ENCODE assay signal across 33 cellular contexts in the genomic region with DNA sequence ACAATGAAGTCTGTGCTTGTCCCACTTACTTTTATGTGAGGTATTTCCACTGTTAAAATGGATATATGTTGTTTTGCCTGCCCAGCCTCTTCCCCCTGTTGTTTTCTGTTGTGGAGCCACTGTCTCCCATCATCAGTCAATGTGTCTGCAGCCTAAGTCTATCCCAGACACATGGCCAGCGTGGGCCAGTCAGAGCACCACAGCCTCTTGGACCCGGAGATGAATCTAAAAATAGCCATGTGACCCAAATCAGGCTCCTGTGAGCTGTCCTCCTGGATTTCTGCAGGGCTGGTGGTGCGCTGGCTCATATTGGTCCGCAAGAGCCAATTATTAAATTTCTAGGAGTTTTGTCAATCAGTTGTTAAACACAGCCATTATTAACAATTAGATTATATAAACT. TPM values are rescaled to one million over a fixed set of nuclear protein-coding genes. Genes with fewer than 3 reads are reported as not detected.
"Had no signal": no experiment of that assay in that cellular context is flagged by ENCODE, and none has a peak within 500 bp of the region (broad histone marks: within the 10 kb centered on the region; RNA-seq: fewer than 3 reads in every experiment).

No MANE protein-coding gene starts in this region.

- ATAC-seq: activated CD8-positive, alpha-beta T cell treated with anti-CD3 and anti-CD28 coated beads for 36 hours; activated naive CD4-positive, alpha-beta T cell treated with anti-CD3 and anti-CD28 coated beads, Interleukin-2, amount 50 U/mL, for 72 hours; activated T-cell treated with anti-CD3 and anti-CD28 coated beads, Interleukin-2, amount 50 U/mL, for 4 hours; activated T-cell treated with anti-CD3 and anti-CD28 coated beads, Interleukin-2, amount 50 U/mL, for 72 hours; activated T-helper 17 cell treated with anti-CD3 and anti-CD28 coated beads, Interleukin-2, amount 50 U/mL, for 72 hours; body of pancreas had no signal

- DNase-seq: activated B cell treated with CpG ODN at 0.5 μM for 24 hours; activated CD4-positive, alpha-beta memory T cell treated with anti-CD3 and anti-CD28 coated beads for 36 hours; activated CD4-positive, alpha-beta T cell treated with anti-CD3 and anti-CD28 coated beads for 4 hours; activated CD4-positive, alpha-beta T cell treated with anti-CD3 and anti-CD28 coated beads, Interleukin-2, amount 10 ng/mL, durations not matched to agents 24 days and 14 days; activated CD4-positive, alpha-beta T cell treated with anti-CD3 and anti-CD28 coated beads, Interleukin-2, amount 50 U/mL, for 1 hour; activated CD4-positive, alpha-beta T cell treated with anti-CD3 and anti-CD28 coated beads, Interleukin-2, amount 50 U/mL, for 4 hours; activated CD4-positive, CD25-positive, alpha-beta regulatory T cell treated with anti-CD3 and anti-CD28 coated beads, Interleukin-2, amount 50 U/mL, for 72 hours; activated CD8-positive, alpha-beta memory T cell treated with anti-CD3 and anti-CD28 coated beads, Interleukin-2, amount 50 U/mL, for 4 hours; activated CD8-positive, alpha-beta T cell treated with anti-CD3 and anti-CD28 coated beads for 36 hours; activated effector memory CD4-positive, alpha-beta T cell treated with anti-CD3 and anti-CD28 coated beads, Interleukin-2, amount 50 U/mL, for 16 hours; activated gamma-delta T cell treated with Interleukin-2 at 50 U/mL for 16 hours; activated naive CD4-positive, alpha-beta T cell; activated naive CD4-positive, alpha-beta T cell treated with anti-CD3 and anti-CD28 coated beads for 36 hours; activated naive CD4-positive, alpha-beta T cell treated with anti-CD3 and anti-CD28 coated beads, Interleukin-2, amount 50 U/mL, for 16 hours; activated naive CD8-positive, alpha-beta T cell treated with anti-CD3 and anti-CD28 coated beads for 36 hours; activated T-cell treated with anti-CD3 and anti-CD28 coated beads for 4 hours; activated T-cell treated with anti-CD3 and anti-CD28 coated beads, Interleukin-2, amount 50 U/mL, for 1 hour; activated T-cell treated with anti-CD3 and anti-CD28 coated beads, Interleukin-2, amount 50 U/mL, for 4 hours; activated T-cell treated with anti-CD3 and anti-CD28 coated beads, Interleukin-2, amount 50 U/mL, for 72 hours; adrenal gland; amniotic stem cell; aorta; body of pancreas; brain microvascular endothelial cell; central memory CD4-positive, alpha-beta T cell; T-helper 1 cell; T-helper 2 cell; T-helper 9 cell had no signal

- H3K4me1 ChIP-seq: adrenal gland, body of pancreas, breast epithelium had no signal

- H3K4me3 ChIP-seq: adrenal gland, body of pancreas, breast epithelium had no signal

- H3K27me3 ChIP-seq: adrenal gland, body of pancreas, brain microvascular endothelial cell, breast epithelium had no signal

- H3K27ac ChIP-seq: adrenal gland, body of pancreas, brain microvascular endothelial cell, breast epithelium, VCaP had no signal

- H3K9me3 ChIP-seq: adrenal gland, body of pancreas, breast epithelium had no signal

- H3K36me3 ChIP-seq: adrenal gland, brain microvascular endothelial cell, breast epithelium had no signal

RNA-seq across cellular contexts. Expression of gene PRICKLE1, which starts 44.0 kb away (rescaled TPM):
- total RNA-seq: activated CD4-positive, alpha-beta memory T cell treated with anti-CD3 and anti-CD28 coated beads for 36 hours; activated CD8-positive, alpha-beta memory T cell treated with anti-CD3 and anti-CD28 coated beads for 36 hours; activated CD8-positive, alpha-beta T cell treated with anti-CD3 and anti-CD28 coated beads for 36 hours; activated naive CD4-positive, alpha-beta T cell treated with anti-CD3 and anti-CD28 coated beads for 36 hours; activated naive CD4-positive, alpha-beta T cell treated with anti-CD3 and anti-CD28 coated beads, Interleukin-2, amount 50 U/mL, for 72 hours; activated T-cell treated with anti-CD3 and anti-CD28 coated beads, Interleukin-2, amount 50 U/mL, for 4 hours; activated T-cell treated with anti-CD3 and anti-CD28 coated beads, Interleukin-2, amount 50 U/mL, for 72 hours; activated T-helper 17 cell treated with anti-CD3 and anti-CD28 coated beads, Interleukin-2, amount 50 U/mL, for 72 hours had no signal
